13 cellular contexts compared by ENCODE assay signal in the genomic region with DNA sequence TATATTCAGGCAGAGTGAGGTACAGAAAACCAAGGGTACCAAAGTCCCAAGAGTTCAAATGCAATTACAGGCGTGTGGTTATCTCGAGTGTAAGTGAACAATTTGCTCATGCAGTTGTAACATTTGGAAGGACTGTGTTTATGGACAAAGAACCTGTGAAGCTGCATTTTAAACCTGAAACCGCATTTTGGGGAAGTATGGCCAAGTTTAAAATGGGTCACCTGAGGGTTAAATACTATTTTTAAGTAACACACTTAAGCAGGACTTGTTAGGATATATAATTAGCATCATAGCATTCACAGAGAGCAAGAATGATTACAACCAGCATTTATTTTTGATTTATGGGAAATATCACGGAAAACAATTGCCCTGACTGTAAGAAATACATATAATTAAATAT.
"Had no signal": no experiment of that assay in that cellular context is flagged by ENCODE, and none has a peak within 500 bp of the region (broad histone marks: within the 10 kb centered on the region; RNA-seq: fewer than 3 reads in every experiment).

No MANE protein-coding gene starts in this region.

- H3K9me3 ChIP-seq: tibial artery had no signal

- H3K36me3 ChIP-seq: cardiac muscle cell, tibial artery had no signal

- H3K27ac ChIP-seq: cardiac muscle cell, tibial artery had no signal

- ATAC-seq: activated CD4-positive, alpha-beta T cell treated with anti-CD3 and anti-CD28 coated beads for 36 hours; activated CD8-positive, alpha-beta memory T cell treated with anti-CD3 and anti-CD28 coated beads, Interleukin-2, amount 10 ng/mL, durations not matched to agents 7 days and 5 days; left ventricle myocardium superior; stimulated activated naive CD8-positive, alpha-beta T cell treated with anti-CD3 and anti-CD28 coated beads, Interleukin-15, Interleukin-2, amounts not matched to agents 100 U/mL and 50 U/mL, for 24 hours; WTC11 had no signal

- DNase-seq: activated CD4-positive, alpha-beta memory T cell treated with anti-CD3 and anti-CD28 coated beads, Interleukin-2, amount 10 ng/mL, durations not matched to agents 7 days and 5 days; activated CD4-positive, alpha-beta T cell treated with anti-CD3 and anti-CD28 coated beads for 36 hours; activated CD8-positive, alpha-beta memory T cell treated with anti-CD3 and anti-CD28 coated beads, Interleukin-2, amount 10 ng/mL, durations not matched to agents 7 days and 5 days; activated naive CD4-positive, alpha-beta T cell; activated naive CD8-positive, alpha-beta T cell treated with anti-CD3 and anti-CD28 coated beads for 36 hours; amniotic stem cell; left ventricle myocardium superior; stimulated activated CD4-positive, alpha-beta T cell treated with anti-CD3 and anti-CD28 coated beads, Interleukin-2, amount 100 ng/mL, for 24 hours; stimulated activated naive CD8-positive, alpha-beta T cell treated with anti-CD3 and anti-CD28 coated beads, Interleukin-15, Interleukin-2, amounts not matched to agents 100 U/mL and 50 U/mL, for 24 hours; substantia nigra; tibial artery had no signal

- H3K4me3 ChIP-seq: cardiac muscle cell, tibial artery had no signal

- H3K27me3 ChIP-seq: cardiac muscle cell, tibial artery had no signal

- H3K4me1 ChIP-seq: tibial artery had no signal
